Comparison of ENCODE assay signal across 8 cellular contexts in genomic region chr1:62784509-62785365, GRCh38.
DNase-seq lines count a peak whose midpoint lies in the region; ATAC-seq lines count a peak whose summit lies in the region.

No MANE protein-coding gene starts in this region.

- H3K4me3 ChIP-seq in HUES48 (ENCODE audit: low read depth, low read length) (peak overlapping the region; percentile 88), adipocyte (ENCODE audit: low read length) (peak overlapping the region; percentile 98), iPS-18c (ENCODE audit: insufficient read depth, low read depth, low read length) (peak overlapping the region; percentile 96)

- no peaks in the 10 kb centered on the region for H3K9me3 ChIP-seq in HUES48 (ENCODE audit: control insufficient read depth, insufficient read depth, low read length)
- no peaks in the 10 kb centered on the region for H3K9me3 ChIP-seq in adipocyte (ENCODE audit: control insufficient read depth, low read length)
- no peaks in the 10 kb centered on the region for H3K9me3 ChIP-seq in iPS-18c (ENCODE audit: control insufficient read depth, insufficient read depth, low read length)

- DNase-seq in GF-D8 (lab: John Stamatoyannopoulos, UW) = peak; percentile 46
- DNase-seq in adipocyte (ENCODE audit: low read depth) = peak; percentile 8
- peak in 1 of 49 donors; percentile 17 for DNase-seq in substantia nigra (lab: John Stamatoyannopoulos, UW)
- DNase-seq in NCI-H226 = no peak

- ATAC-seq in GM21423 (IDR thresholded peaks at IDR 0.05; ENCODE audit: unreplicated experiment) = peak; percentile 17
- ATAC-seq in HG03469 (IDR thresholded peaks at IDR 0.05; ENCODE audit: unreplicated experiment) = no peak

- peak overlapping the region; percentile 76 for H3K9ac ChIP-seq in HUES48 (ENCODE audit: low read depth, low read length)
- H3K9ac ChIP-seq in adipocyte (ENCODE audit: low read length) = peak overlapping the region; percentile 97

- H3K27me3 ChIP-seq in HUES48 (ENCODE audit: control insufficient read depth, insufficient read depth, low read length) (no peaks in the 10 kb centered on the region), adipocyte (replicated peaks; ENCODE audit: control insufficient read depth, insufficient read depth, low read length) (no peaks in the 10 kb centered on the region)

- H3K4me1 ChIP-seq in HUES48 (ENCODE audit: control insufficient read depth, insufficient read depth, low read length) (no peaks in the 10 kb centered on the region), adipocyte (ENCODE audit: control insufficient read depth, insufficient read depth, low read length) (peaks cover 7% of the 10 kb centered on the region)

- no peaks in the 10 kb centered on the region for H3K36me3 ChIP-seq in HUES48 (ENCODE audit: control insufficient read depth, insufficient read depth, low read length)
- H3K36me3 ChIP-seq in adipocyte (ENCODE audit: control insufficient read depth, insufficient read depth, low read length, severe bottlenecking) = no peaks in the 10 kb centered on the region

- peak overlapping the region; percentile 84 for H3K27ac ChIP-seq in HUES48 (ENCODE audit: low read depth, low read length)
- peak overlapping the region; percentile 99 for H3K27ac ChIP-seq in substantia nigra (ENCODE audit: low read depth, low read length, poor library complexity, severe bottlenecking)
